In the genomic region with DNA sequence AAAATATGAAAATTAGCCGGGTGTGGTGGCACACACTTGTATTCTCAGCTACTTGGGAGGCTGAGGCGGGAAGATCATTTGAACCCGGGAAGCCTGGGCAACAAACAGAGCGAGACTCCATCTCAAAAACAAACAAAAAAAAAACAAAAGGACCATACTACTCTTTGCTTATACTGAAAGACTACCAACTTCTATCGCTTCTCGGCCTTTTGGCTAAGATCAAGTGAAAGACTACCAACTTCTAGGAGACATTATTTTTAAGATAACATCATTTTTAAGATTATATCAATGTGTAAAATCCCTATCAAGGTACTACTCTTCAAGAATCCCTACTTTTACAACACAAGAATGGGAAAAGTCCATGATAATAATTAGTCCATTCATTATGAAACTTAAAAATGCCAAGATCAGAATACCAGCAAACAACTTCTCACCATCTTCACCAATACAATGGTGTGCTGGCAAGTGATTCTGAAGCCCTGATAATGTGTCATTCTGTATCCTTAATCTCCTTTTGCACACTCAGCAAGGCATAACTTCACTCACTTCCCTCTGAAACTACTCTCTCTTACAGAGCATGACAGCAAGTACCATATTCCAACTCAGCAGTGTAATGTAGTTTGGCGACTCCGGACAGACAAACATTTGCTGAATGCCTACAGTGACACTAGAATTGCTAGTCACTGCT, we compare ENCODE assay signal across 8 cellular contexts. TPM values are rescaled to one million over a fixed set of nuclear protein-coding genes. Genes with fewer than 3 reads are reported as not detected.
A peak's percentile ranks its signal among the peaks of the same experiment; 100 is the strongest.
DNase-seq lines count a peak whose midpoint lies in the region; ATAC-seq and TF ChIP-seq lines count a peak whose summit lies in the region.

No MANE protein-coding gene starts in this region.

- peak overlapping the region; percentile 71; the same call in 1 of the 2 replicates for H3K9ac ChIP-seq in MM.1S (ENCODE audit: low read length)
- peak overlapping the region; percentile 88 for H3K9ac ChIP-seq in mammary epithelial cell (ENCODE audit: insufficient read depth, low read length)
- H3K9ac ChIP-seq in muscle layer of colon (ENCODE audit: low read length) = peak overlapping the region; percentile 91

- peak overlapping the region; percentile 95 for H3K4me3 ChIP-seq in CD4-positive, CD25-positive, alpha-beta regulatory T cell (ENCODE audit: low read depth, low read length)
- H3K4me3 ChIP-seq in MM.1S (ENCODE audit: low read length) = peak overlapping the region; percentile 88
- peak overlapping the region; percentile 73 to 98 (median 86) for H3K4me3 ChIP-seq in mammary epithelial cell (replicated peaks in 1 of 3; ENCODE audit: insufficient read depth in 1 of 3, low read depth in 2 of 3, low read length in 3 of 3)
- H3K4me3 ChIP-seq in muscle layer of colon (ENCODE audit: low read depth in 1 of 2, low read length in 2 of 2) = peak overlapping the region; percentile 7 to 88

- peaks cover 39 to 86% (median 56%) of the 10 kb centered on the region in 4 donors for H3K4me1 Mint-ChIP-seq in CD4-positive, CD25-positive, alpha-beta regulatory T cell

- H3K4me2 ChIP-seq in MM.1S (ENCODE audit: low read depth, low read length) (peak overlapping the region; percentile 87), mammary epithelial cell (ENCODE audit: insufficient read depth, low read depth, low read length) (peak overlapping the region; percentile 91)

- in situ Hi-C loops in mammary epithelial cell (cut with MboI; ENCODE audit: low sequenced_read_pairs in 2 of 2) = no loop called here

- H3K4me1 ChIP-seq in CD4-positive, CD25-positive, alpha-beta regulatory T cell (ENCODE audit: control insufficient read depth, insufficient read depth, low read length, poor library complexity, severe bottlenecking) = peaks cover 85% of the 10 kb centered on the region
- H3K4me1 ChIP-seq in MM.1S (ENCODE audit: low read length) (peaks cover 33% of the 10 kb centered on the region), mammary epithelial cell (ENCODE audit: insufficient read depth, low read length) (peaks cover 66% of the 10 kb centered on the region), muscle layer of colon (ENCODE audit: insufficient read depth, low read length) (peaks cover 63% of the 10 kb centered on the region)

- intact Hi-C loops in mammary epithelial cell (cut with micrococcal nuclease) = loop anchor here (5.0 kb wide), 2 partner anchors 76 to 94 kb away; a partner anchor contains a TSS

- H4K20me1 ChIP-seq in MM.1S (ENCODE audit: insufficient read depth, low read length) = peaks cover 56% of the 10 kb centered on the region
- no peaks in the 10 kb centered on the region for H4K20me1 ChIP-seq in mammary epithelial cell (ENCODE audit: insufficient read depth, low read length)

- peaks cover 4% of the 10 kb centered on the region for H3K36me3 Mint-ChIP-seq in CD4-positive, CD25-positive, alpha-beta regulatory T cell

- 80% methylated on average over 8 of the region's 8 CpGs for WGBS in mammary epithelial cell (ENCODE audit: low coverage, missing lambda C conversion rate)

- no peaks in the 10 kb centered on the region for H3K9me2 ChIP-seq in MM.1S (replicated peaks; ENCODE audit: insufficient read depth, low read length)

- CTCF ChIA-PET in mammary epithelial cell (lab: Charles Lee; ENCODE audit: low non-redundant PET) = interaction anchor here (0.7 kb wide), 1 partner anchor 40 kb away, joined by 9 read pairs; no protein-coding TSS in a partner anchor

- peaks cover 64% of the 10 kb centered on the region for H3K79me2 ChIP-seq in MM.1S (ENCODE audit: low read length)
- peaks cover 67% of the 10 kb centered on the region for H3K79me2 ChIP-seq in mammary epithelial cell (ENCODE audit: insufficient read depth, low read length)

- H2AFZ ChIP-seq in MM.1S (ENCODE audit: low read length) (no peak overlapping the region), mammary epithelial cell (ENCODE audit: low read depth, low read length) (no peak overlapping the region)

- H3K27me3 ChIP-seq in CD4-positive, CD25-positive, alpha-beta regulatory T cell (ENCODE audit: control insufficient read depth, insufficient read depth, low read length) = no peaks in the 10 kb centered on the region
- H3K27me3 ChIP-seq in MM.1S (replicated peaks; ENCODE audit: insufficient read depth, low read length) = no peaks in the 10 kb centered on the region
- no peaks in the 10 kb centered on the region for H3K27me3 ChIP-seq in mammary epithelial cell (ENCODE audit: insufficient read depth, low read length)
- H3K27me3 ChIP-seq in muscle layer of colon (ENCODE audit: control insufficient read depth in 1 of 2, insufficient read depth in 2 of 2, low read length in 2 of 2) = no peaks in the 10 kb centered on the region

- ATAC-seq in CD4-positive, CD25-positive, alpha-beta regulatory T cell (ENCODE audit: low read depth in 2 of 2) = no peak
- ATAC-seq in HG02840 (IDR thresholded peaks at IDR 0.05; ENCODE audit: low FRiP score, unreplicated experiment) = no peak

- peak overlapping the region; percentile 94 to 99 (median 99) for H3K4me3 Mint-ChIP-seq in CD4-positive, CD25-positive, alpha-beta regulatory T cell

- dilution Hi-C loops in mammary epithelial cell (cut with HindIII; ENCODE audit: low sequenced_read_pairs) = no loop called here

- no peaks in the 10 kb centered on the region for H3K27me3 Mint-ChIP-seq in CD4-positive, CD25-positive, alpha-beta regulatory T cell

- no peaks in the 10 kb centered on the region for H3K9me3 Mint-ChIP-seq in CD4-positive, CD25-positive, alpha-beta regulatory T cell

- BruUV-seq in mammary epithelial cell (replicated peaks; lab: Mats Ljungman, UMichigan) = no TSS peak

- peak overlapping the region; percentile 89 to 96 (median 96) for H3K27ac Mint-ChIP-seq in CD4-positive, CD25-positive, alpha-beta regulatory T cell

- H3K36me3 ChIP-seq in CD4-positive, CD25-positive, alpha-beta regulatory T cell (ENCODE audit: control insufficient read depth, insufficient read depth, low read length) = no peaks in the 10 kb centered on the region
- H3K36me3 ChIP-seq in MM.1S (replicated peaks; ENCODE audit: insufficient read depth, low read length) (no peaks in the 10 kb centered on the region), mammary epithelial cell (ENCODE audit: insufficient read depth, low read length) (no peaks in the 10 kb centered on the region), muscle layer of colon (ENCODE audit: insufficient read depth, low read length) (no peaks in the 10 kb centered on the region)

- no peak for DNase-seq in CD4-positive, CD25-positive, alpha-beta regulatory T cell
- DNase-seq in MM.1S (peak; percentile 39), mammary epithelial cell (peak; percentile 38), COR-L47 (lab: John Stamatoyannopoulos, UW) (no peak), cerebellar nuclear complex (lab: John Stamatoyannopoulos, UW) (no peak)
- DNase-seq in activated CD4-positive, alpha-beta T cell treated with anti-CD3 and anti-CD28 coated beads, Interleukin-2, amount 50 U/mL, for 4 hours = no peak

- peak overlapping the region; percentile 86 for H3K27ac ChIP-seq in CD4-positive, CD25-positive, alpha-beta regulatory T cell (ENCODE audit: insufficient read depth, low read length, poor library complexity, severe bottlenecking)
- H3K27ac ChIP-seq in MM.1S (ENCODE audit: low read length) = peak overlapping the region; percentile 43; the same call in 1 of the 2 replicates
- H3K27ac ChIP-seq in mammary epithelial cell (ENCODE audit: insufficient read depth, low read depth, low read length) = peak overlapping the region; percentile 86
- H3K27ac ChIP-seq in muscle layer of colon (ENCODE audit: low read depth, low read length) = peak overlapping the region; percentile 45

- peaks cover 26% of the 10 kb centered on the region for H3F3A ChIP-seq in MM.1S (ENCODE audit: insufficient read depth, low read length)

- H3K9me3 ChIP-seq in CD4-positive, CD25-positive, alpha-beta regulatory T cell (ENCODE audit: control insufficient read depth in 2 of 2, low read length in 2 of 2) = no peaks in the 10 kb centered on the region
- H3K9me3 ChIP-seq in MM.1S (replicated peaks; ENCODE audit: insufficient read depth, low read length) (no peaks in the 10 kb centered on the region), mammary epithelial cell (replicated peaks; ENCODE audit: insufficient read depth, low read length) (no peaks in the 10 kb centered on the region), muscle layer of colon (ENCODE audit: low read length) (no peaks in the 10 kb centered on the region)

- TF ChIP-seq CTCF in MM.1S (IDR thresholded peaks at IDR 0.05; ENCODE audit: low read length) (no peak), mammary epithelial cell (conservative IDR thresholded peaks at IDR 0.05 in 1 of 2, IDR thresholded peaks at IDR 0.05 in 1 of 2; ENCODE audit: extremely low read depth in 1 of 2, insufficient read depth in 1 of 2, low read depth in 1 of 2, low read length in 2 of 2) (no peak)

RNA-seq across cellular contexts. Expression of a gene that starts 1.7 kb away (rescaled TPM):
- 364 TPM for total RNA-seq in CD4-positive, CD25-positive, alpha-beta regulatory T cell
- 100 to 1,000 TPM; 288 to 597 (median 387) TPM for polyA plus RNA-seq in CD4-positive, CD25-positive, alpha-beta regulatory T cell
- 100 to 1,000 TPM; 185 to 216 TPM for total RNA-seq in mammary epithelial cell
- 95.8 TPM for polyA plus RNA-seq in mammary epithelial cell
- polyA minus RNA-seq in mammary epithelial cell = 206 TPM

Comparison
In these comparisons a context has a peak if more than half of its experiments do, and no peak if none do; other contexts are left out.
1. DNase-seq: peak in MM.1S (single experiment) and mammary epithelial cell (single experiment); none in CD4-positive, CD25-positive, alpha-beta regulatory T cell (0 of 3), COR-L47 (single experiment), cerebellar nuclear complex (0 of 2) and activated CD4-positive, alpha-beta T cell treated with anti-CD3 and anti-CD28 coated beads, Interleukin-2, amount 50 U/mL, for 4 hours (0 of 2).
2. Peak in every context shown above with its lines, with median percentiles within 50 percentile points of each other: H3K27ac ChIP-seq, H3K4me3 ChIP-seq and H3K9ac ChIP-seq.